ENCODE assay signal across 13 cellular contexts in genomic region chr16:81180578-81180977, GRCh38. TPM values are rescaled to one million over a fixed set of nuclear protein-coding genes. Genes with fewer than 3 reads are reported as not detected.
DNase-seq lines count a peak whose midpoint lies in the region; ATAC-seq and TF ChIP-seq lines count a peak whose summit lies in the region.
"Had no signal": no experiment of that assay in that cellular context is flagged by ENCODE, and none has a peak within 500 bp of the region (broad histone marks: within the 10 kb centered on the region; RNA-seq: fewer than 3 reads in every experiment).

No MANE protein-coding gene starts in this region.

- peak overlapping the region; percentile 63 for H2BK5ac ChIP-seq in neuronal stem cell (ENCODE audit: low read length)

- ATAC-seq in left cardiac atrium (no peak), gastroesophageal sphincter (no peak), GM18873 (IDR thresholded peaks at IDR 0.05; ENCODE audit: low FRiP score, unreplicated experiment) (no peak), HG03354 (IDR thresholded peaks at IDR 0.05; ENCODE audit: poor library complexity, severe bottlenecking, unreplicated experiment) (no peak)

- peaks cover 3% of the 10 kb centered on the region for H3K79me1 ChIP-seq in neuronal stem cell (ENCODE audit: low read depth, low read length)

- peak overlapping the region; percentile 66 for H2AK5ac ChIP-seq in neuronal stem cell (ENCODE audit: low read depth, low read length)

- peak overlapping the region; percentile 46 for H3K4me2 ChIP-seq in neuronal stem cell (ENCODE audit: insufficient read depth, low read length, poor library complexity, severe bottlenecking)

- H3K27ac ChIP-seq in cardiac muscle cell (peak overlapping the region; percentile 76), gastroesophageal sphincter (peak overlapping the region in 3 of 4 donors; percentile 55 to 57 (median 55)), neuronal stem cell (replicated peaks; ENCODE audit: low read length) (peak overlapping the region; percentile 82), uterus (peak overlapping the region; percentile 80 to 91)

- DNase-seq in cardiac muscle cell (ENCODE audit: low read depth in 1 of 2, low spot score in 1 of 2) (no peak), left cardiac atrium (no peak), neuronal stem cell (ENCODE audit: low spot score) (no peak), uterus (peak in 1 of 2 donors; percentile 20), GM03348 (ENCODE audit: low spot score) (no peak)
- DNase-seq: activated CD4-positive, CD25-positive, alpha-beta regulatory T cell treated with anti-CD3 and anti-CD28 coated beads, Interleukin-2, amount 50 U/mL, for 72 hours; NCI-H1092 had no signal

- H3K27me3 ChIP-seq in cardiac muscle cell, result no peaks in the 10 kb centered on the region
- H3K27me3 ChIP-seq in gastroesophageal sphincter, result no peaks in the 10 kb centered on the region
- no peaks in the 10 kb centered on the region for H3K27me3 ChIP-seq in neuronal stem cell (ENCODE audit: control insufficient read depth in 3 of 3, insufficient read depth in 3 of 3, low read depth in 1 of 3, low read length in 3 of 3)
- no peaks in the 10 kb centered on the region for H3K27me3 ChIP-seq in uterus
- H3K27me3 ChIP-seq: SJSA1 had no signal

- peak overlapping the region; percentile 75 for H2AFZ ChIP-seq in neuronal stem cell (ENCODE audit: low read length)

- TF ChIP-seq POLR2A in gastroesophageal sphincter (IDR thresholded peaks at IDR 0.05), result no peak
- TF ChIP-seq POLR2A in uterus (IDR thresholded peaks at IDR 0.05), result no peak

- no peaks in the 10 kb centered on the region for H3K4me1 ChIP-seq in cardiac muscle cell (ENCODE audit: low read depth)
- peaks cover 0 to 9% (median 0%) of the 10 kb centered on the region in 3 donors for H3K4me1 ChIP-seq in gastroesophageal sphincter
- peaks cover 0 to 9% of the 10 kb centered on the region in 2 donors for H3K4me1 ChIP-seq in neuronal stem cell (ENCODE audit: control insufficient read depth in 2 of 2, insufficient read depth in 1 of 2, low read depth in 1 of 2, low read length in 2 of 2)
- no peaks in the 10 kb centered on the region for H3K4me1 ChIP-seq in uterus

- no peak overlapping the region for H3K23ac ChIP-seq in neuronal stem cell (ENCODE audit: low read depth, low read length, poor library complexity)

- H3K18ac ChIP-seq in neuronal stem cell (ENCODE audit: low read length), result peak overlapping the region; percentile 87

- TF ChIP-seq CTCF in cardiac muscle cell (IDR thresholded peaks at IDR 0.05; ENCODE audit: low read depth, low read length) (no peak), gastroesophageal sphincter (IDR thresholded peaks at IDR 0.05) (no peak), uterus (IDR thresholded peaks at IDR 0.05) (no peak)

- 60% methylated on average over 3 of the region's 6 CpGs; no CpG with 5 or more reads in 1 of the 2 donors for WGBS in gastroesophageal sphincter (ENCODE audit: low coverage in 1 of 2), 2 donors
- no CpG with 5 or more reads among the region's 6 CpGs for WGBS in neuronal stem cell (ENCODE audit: extremely low coverage in 2 of 2, insufficient read length in 2 of 2, insufficient replicate concordance in 1 of 2), 2 donors

- H2BK120ac ChIP-seq in neuronal stem cell (ENCODE audit: low read depth, low read length), result peak overlapping the region; percentile 10

- H3K4me3 ChIP-seq in cardiac muscle cell, result no peak overlapping the region
- H3K4me3 ChIP-seq in gastroesophageal sphincter, result peak overlapping the region in 1 of 2 donors; percentile 24
- H3K4me3 ChIP-seq in neuronal stem cell (ENCODE audit: low read length in 2 of 2), result peak overlapping the region in 1 of 2 donors; percentile 51
- H3K4me3 ChIP-seq in uterus, result peak overlapping the region in 1 of 2 donors; percentile 8
- H3K4me3 ChIP-seq: SJSA1 had no signal

- H3K9ac ChIP-seq in neuronal stem cell (ENCODE audit: low read depth, low read length, poor library complexity), result no peak overlapping the region

- no peak for TF ChIP-seq EP300 in gastroesophageal sphincter (IDR thresholded peaks at IDR 0.05)

- H2BK12ac ChIP-seq in neuronal stem cell (ENCODE audit: low read length), result peak overlapping the region; percentile 64

- H2BK15ac ChIP-seq in neuronal stem cell (ENCODE audit: low read length), result peak overlapping the region; percentile 65

- no peak overlapping the region for H4K8ac ChIP-seq in neuronal stem cell (ENCODE audit: low read depth, low read length)

- H4K91ac ChIP-seq in neuronal stem cell (ENCODE audit: low read depth, low read length, poor library complexity), result no peak overlapping the region

- H3K36me3 ChIP-seq in cardiac muscle cell, result no peaks in the 10 kb centered on the region
- H3K36me3 ChIP-seq in gastroesophageal sphincter, result no peaks in the 10 kb centered on the region
- no peaks in the 10 kb centered on the region for H3K36me3 ChIP-seq in neuronal stem cell (replicated peaks in 1 of 2; ENCODE audit: control insufficient read depth in 2 of 2, insufficient read depth in 2 of 2, low read length in 2 of 2)
- no peaks in the 10 kb centered on the region for H3K36me3 ChIP-seq in uterus
- H3K36me3 ChIP-seq: SJSA1 had no signal

- intact Hi-C loops in left cardiac atrium (cut with DNase I), result no loop called here
- intact Hi-C loops in uterus (cut with DNase I; ENCODE audit: low total_unique reads), result no loop called here

- H3K9me3 ChIP-seq in cardiac muscle cell (ENCODE audit: low read depth) (no peaks in the 10 kb centered on the region), gastroesophageal sphincter (no peaks in the 10 kb centered on the region), neuronal stem cell (replicated peaks in 1 of 2; ENCODE audit: control insufficient read depth in 2 of 2, insufficient read depth in 1 of 2, low read depth in 1 of 2, low read length in 2 of 2) (peaks cover 0 to 2% of the 10 kb centered on the region in 2 donors), uterus (no peaks in the 10 kb centered on the region)
- H3K9me3 ChIP-seq: SJSA1 had no signal

- H3K4ac ChIP-seq in neuronal stem cell (ENCODE audit: low read length), result no peak overlapping the region

- no peak overlapping the region for H3K14ac ChIP-seq in neuronal stem cell (ENCODE audit: low read length)

RNA-seq across cellular contexts. Expression of gene BCO1, which starts 57.9 kb away (rescaled TPM):
- total RNA-seq in cardiac muscle cell, result not detected in 2 replicates
- not detected in 2 replicates for polyA plus RNA-seq in cardiac muscle cell
- under 1 TPM; 0.13 to 0.18 TPM for total RNA-seq in left cardiac atrium
- under 1 TPM in 2 of 4 donors, not detected in 2; 0.12 to 0.27 TPM for total RNA-seq in gastroesophageal sphincter
- 0.20 TPM for polyA plus RNA-seq in neuronal stem cell (2013, experiment 1 of 2)
- polyA plus RNA-seq in neuronal stem cell (2013, experiment 2 of 2), result 0.17 TPM
- 1 to 10 TPM in 1 of 4 donors, under 1 TPM in 2, not detected in 1; 0.27 to 2.6 (median 0.97) TPM for total RNA-seq in uterus
- total RNA-seq: activated T-helper 1 cell treated with anti-CD3 and anti-CD28 coated beads, Interleukin-12 subunit alpha, Interleukin-12 subunit beta, Interleukin-2, Interleukin-4 antibody, amounts not matched to agents 30 ng/mL and 10 ng/mL and 1 ng/mL, durations not matched to agents 14 hours and 24 hours and 36 hours; glomerular endothelial cell; SJSA1 had no signal
